8 cellular contexts compared by ENCODE assay signal in the genomic region with DNA sequence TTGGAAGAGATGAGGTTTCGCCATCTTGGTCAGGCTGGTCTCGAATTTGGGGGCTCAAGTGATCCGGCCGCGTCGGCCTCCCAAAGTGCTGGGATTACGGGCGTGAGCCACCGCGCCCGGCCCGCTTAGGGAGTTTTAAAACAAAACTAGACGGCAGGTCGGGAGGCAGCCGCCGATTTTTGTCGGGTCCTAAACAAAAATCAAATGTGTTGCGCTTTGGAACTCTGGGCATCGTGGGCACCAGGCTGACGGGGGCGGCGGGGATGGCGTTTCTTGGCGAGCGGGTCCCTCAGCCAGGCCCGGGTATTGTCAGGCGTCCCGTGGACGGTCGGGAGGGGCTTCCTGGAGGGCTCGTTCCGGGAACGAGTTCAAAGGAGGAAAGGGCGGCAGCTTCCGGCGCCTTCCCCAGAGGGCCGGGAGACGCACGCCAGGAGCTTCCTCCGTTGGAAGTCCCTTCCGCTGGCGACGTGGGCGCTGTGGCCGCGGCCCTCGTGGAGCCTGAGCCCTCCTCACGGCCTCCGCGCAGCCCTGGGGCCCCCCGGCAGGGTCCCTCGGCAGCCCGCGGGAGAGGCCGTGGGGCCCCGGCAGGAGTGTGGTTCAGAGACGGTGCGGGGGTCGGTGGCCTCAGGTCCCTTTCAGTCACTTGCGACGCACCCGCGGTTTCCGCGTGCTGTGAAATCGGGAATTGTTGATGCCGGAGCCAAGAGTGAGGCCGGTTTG. TPM values are rescaled to one million over a fixed set of nuclear protein-coding genes. Genes with fewer than 3 reads are reported as not detected.
A peak's percentile ranks its signal among the peaks of the same experiment; 100 is the strongest.
DNase-seq lines count a peak whose midpoint lies in the region; ATAC-seq, FAIRE-seq and TF ChIP-seq lines count a peak whose summit lies in the region.

No MANE protein-coding gene starts in this region.

- H3K27ac ChIP-seq in pancreas (peak overlapping the region in 2 of 4 donors; percentile 41 to 52), SJCRH30 (no peak overlapping the region)

- intact Hi-C loops in pancreas (cut with DNase I), result no loop called here

- 19 to 22% methylated on average over 67 to 68 of the region's 68 CpGs for WGBS in pancreas, 2 donors

- no peaks in the 10 kb centered on the region for H3K27me3 ChIP-seq in H7 (ENCODE audit: control insufficient read depth, insufficient read depth, low read length)
- no peaks in the 10 kb centered on the region for H3K27me3 ChIP-seq in pancreas
- no peaks in the 10 kb centered on the region for H3K27me3 ChIP-seq in SJCRH30

- H3K4me1 ChIP-seq in pancreas (no peaks in the 10 kb centered on the region), SJCRH30 (no peaks in the 10 kb centered on the region)

- no peaks in the 10 kb centered on the region for H3K27me3 Mint-ChIP-seq in activated T-cell treated with anti-CD3 and anti-CD28 coated beads, Interleukin-2, amount 50 U/mL, for 4 hours (ENCODE audit: low read depth)

- no peaks in the 10 kb centered on the region for H3K36me3 Mint-ChIP-seq in activated T-cell treated with anti-CD3 and anti-CD28 coated beads, Interleukin-2, amount 50 U/mL, for 4 hours (ENCODE audit: insufficient read depth)

- FAIRE-seq in pancreas (lab: Jason Lieb, UNC), result no peak

- DNase-seq in GM12864 (ENCODE audit: low read depth), result no peak
- peak; percentile 88 for DNase-seq in H7
- peak; percentile 31 for DNase-seq in NCI-H2171 (lab: John Stamatoyannopoulos, UW)
- peak; percentile 24 for DNase-seq in activated T-cell treated with anti-CD3 and anti-CD28 coated beads, Interleukin-2, amount 50 U/mL, for 4 hours
- DNase-seq in germinal center (ENCODE audit: low spot score), result peak; percentile 33
- DNase-seq in pancreas, result peak in 4 of 6 donors; percentile 23 to 74 (median 58)
- no peak for DNase-seq in HK-2 (ENCODE audit: unreplicated experiment)
- DNase-seq in SJCRH30, result no peak

- H3K4me3 ChIP-seq in GM12864 (ENCODE audit: low read depth, low read length), result peak overlapping the region; percentile 79
- peak overlapping the region; percentile 79 for H3K4me3 ChIP-seq in H7 (ENCODE audit: insufficient read depth, low read depth, low read length)
- peak overlapping the region; percentile 38 to 57 (median 44) for H3K4me3 ChIP-seq in pancreas
- no peak overlapping the region for H3K4me3 ChIP-seq in SJCRH30

- peak overlapping the region; percentile 79 for H3K4me3 Mint-ChIP-seq in activated T-cell treated with anti-CD3 and anti-CD28 coated beads, Interleukin-2, amount 50 U/mL, for 4 hours

- peaks cover 2% of the 10 kb centered on the region for H3K36me3 ChIP-seq in H7 (replicated peaks; ENCODE audit: control insufficient read depth, insufficient read depth, low read length)
- H3K36me3 ChIP-seq in pancreas, result no peaks in the 10 kb centered on the region
- H3K36me3 ChIP-seq in SJCRH30, result no peaks in the 10 kb centered on the region

- ATAC-seq in activated T-cell treated with anti-CD3 and anti-CD28 coated beads, Interleukin-2, amount 50 U/mL, for 4 hours, result peak; percentile 47 to 48
- peak; percentile 36 to 64 (median 52) for ATAC-seq in pancreas

- H3K4me1 Mint-ChIP-seq in activated T-cell treated with anti-CD3 and anti-CD28 coated beads, Interleukin-2, amount 50 U/mL, for 4 hours (ENCODE audit: low read depth), result peaks cover 15% of the 10 kb centered on the region

- H3K9me3 ChIP-seq in pancreas (no peaks in the 10 kb centered on the region), SJCRH30 (replicated peaks) (no peaks in the 10 kb centered on the region)

- no peaks in the 10 kb centered on the region for H3K9me3 Mint-ChIP-seq in activated T-cell treated with anti-CD3 and anti-CD28 coated beads, Interleukin-2, amount 50 U/mL, for 4 hours

- TF ChIP-seq CTCF in GM12864 (IDR thresholded peaks at IDR 0.05; ENCODE audit: low read depth, low read length, missing control alignments) (no peak), pancreas (IDR thresholded peaks at IDR 0.05) (no peak)

RNA-seq across cellular contexts. Expression of a gene that starts 59.2 kb away (rescaled TPM):
- 15.2 and 20.6 TPM in 2 replicates for total RNA-seq in H7 (2014; rRNA removed; shearing (Covaris generic))
- 10 to 100 TPM; 19.2 to 22.3 (median 21.5) TPM for total RNA-seq in activated T-cell treated with anti-CD3 and anti-CD28 coated beads, Interleukin-2, amount 50 U/mL, for 4 hours
- total RNA-seq in pancreas, result 10 to 100 TPM in 1 of 6 donors, 1 to 10 TPM in 3, under 1 TPM in 2; 0.43 to 11.0 (median 3.3) TPM
- 1 to 10 TPM; 2.8 to 4.0 TPM for polyA plus RNA-seq in pancreas
- 0.06 and 0.28 TPM in 2 replicates for total RNA-seq in SJCRH30 (2014; rRNA removed; shearing (Covaris generic))

Comparison
In these comparisons a context has a peak if more than half of its experiments do, and no peak if none do; other contexts are left out.
1. DNase-seq: peak in H7 (single experiment), NCI-H2171 (single experiment), activated T-cell treated with anti-CD3 and anti-CD28 coated beads, Interleukin-2, amount 50 U/mL, for 4 hours (single experiment), germinal center (single experiment) and pancreas (4 of 6); none in GM12864 (single experiment), HK-2 (single experiment) and SJCRH30 (0 of 2).